Comparison of ENCODE assay signal across 9 cellular contexts in the genomic region with DNA sequence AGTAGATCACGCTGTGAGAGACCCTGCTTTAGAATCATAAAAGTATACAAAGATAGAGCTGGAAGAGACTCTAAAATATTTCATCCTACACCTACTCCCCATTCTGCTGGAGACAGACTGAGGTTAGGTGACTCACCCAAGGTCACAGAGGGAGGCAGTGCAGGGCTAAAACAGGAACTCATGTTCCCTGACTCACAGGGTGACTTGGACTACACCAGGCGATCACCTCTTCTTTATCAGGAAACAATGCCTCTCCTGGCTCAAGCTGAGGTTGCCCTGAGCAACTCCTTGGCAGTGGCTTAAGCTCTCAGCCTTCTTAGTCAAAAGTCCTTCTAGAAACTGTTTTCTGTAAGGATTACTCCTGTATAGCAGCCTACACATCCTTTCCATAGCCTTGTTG. TPM values are rescaled to one million over a fixed set of nuclear protein-coding genes. Genes with fewer than 3 reads are reported as not detected.
DNase-seq lines count a peak whose midpoint lies in the region; ATAC-seq and TF ChIP-seq lines count a peak whose summit lies in the region.
"Had no signal": no experiment of that assay in that cellular context is flagged by ENCODE, and none has a peak within 500 bp of the region (broad histone marks: within the 10 kb centered on the region; RNA-seq: fewer than 3 reads in every experiment).

No MANE protein-coding gene starts in this region.

- no peak overlapping the region for H4K5ac ChIP-seq in IMR-90 (ENCODE audit: low read depth, low read length)

- no peak overlapping the region for H4K91ac ChIP-seq in IMR-90 (ENCODE audit: insufficient read depth, low read depth, low read length)

- H3K9me3 ChIP-seq in IMR-90 (ENCODE audit: control insufficient read depth, insufficient read depth, low read length) (no peaks in the 10 kb centered on the region; the same call in 1 of the 2 replicates), adrenal gland (replicated peaks in 1 of 3) (no peaks in the 10 kb centered on the region), lower lobe of right lung (no peaks in the 10 kb centered on the region)

- BruUV-seq in IMR-90 (replicated peaks; lab: Mats Ljungman, UMichigan), result no TSS peak

- H3K4ac ChIP-seq in IMR-90 (ENCODE audit: low read depth, low read length), result peak overlapping the region; percentile 48; the same call in 1 of the 2 replicates

- H3K36me3 ChIP-seq in IMR-90 (ENCODE audit: control insufficient read depth, insufficient read depth, low read length), result no peaks in the 10 kb centered on the region
- H3K36me3 ChIP-seq in adrenal gland (replicated peaks in 1 of 2), result no peaks in the 10 kb centered on the region
- no peaks in the 10 kb centered on the region for H3K36me3 ChIP-seq in lower lobe of right lung

- intact Hi-C loops in IMR-90 (cut with micrococcal nuclease) (no loop called here), adrenal gland (cut with DNase I) (no loop called here), lower lobe of right lung (cut with DNase I) (no loop called here)

- no peak for TF ChIP-seq POLR2A in IMR-90 (IDR thresholded peaks at IDR 0.05; ENCODE audit: low read depth, low read length)
- no peak for TF ChIP-seq POLR2A in adrenal gland (IDR thresholded peaks at IDR 0.05)

- H2BK5ac ChIP-seq in IMR-90 (ENCODE audit: low read depth, low read length, poor library complexity, severe bottlenecking), result peak overlapping the region; percentile 28

- peak overlapping the region; percentile 80; the same call in 1 of the 2 replicates for H2AK5ac ChIP-seq in IMR-90 (ENCODE audit: low read depth, low read length)

- H3K27ac ChIP-seq in IMR-90 (ENCODE audit: insufficient read depth, low read length) (no peak overlapping the region), adrenal gland (no peak overlapping the region), lower lobe of right lung (no peak overlapping the region)

- peak overlapping the region; percentile 31; the same call in 1 of the 2 replicates for H3K14ac ChIP-seq in IMR-90 (replicated peaks; ENCODE audit: low read depth, low read length)

- no peak overlapping the region for H3K23ac ChIP-seq in IMR-90 (ENCODE audit: low read depth, low read length)

- peak overlapping the region in 1 of 2 experiments; percentile 49; a peak in 1 of 4 replicates for H4K8ac ChIP-seq in IMR-90 (ENCODE audit: low read depth in 2 of 2, low read length in 2 of 2)

- CTCF ChIA-PET in IMR-90 (lab: Yijun Ruan, JAX), result no interaction called here

- POLR2A ChIA-PET in IMR-90 (lab: Charles Lee; ENCODE audit: unreplicated experiment), result no interaction called here

- WGBS in IMR-90 (ENCODE audit: extremely low coverage in 2 of 2, insufficient read length in 1 of 2), 2 experiments, result no CpG with 5 or more reads among the region's 2 CpGs
- 31 to 56% (median 45%) methylated on average over 2 of the region's 2 CpGs for WGBS in adrenal gland, 4 donors

- no peak overlapping the region for H2AFZ ChIP-seq in IMR-90 (replicated peaks; ENCODE audit: low read length, poor library complexity)

- TF ChIP-seq CTCF in IMR-90 (conservative IDR thresholded peaks at IDR 0.05; ENCODE audit: low read depth, low read length), result no peak
- TF ChIP-seq CTCF in adrenal gland (IDR thresholded peaks at IDR 0.05), result no peak
- no peak for TF ChIP-seq CTCF in lower lobe of right lung (IDR thresholded peaks at IDR 0.05)

- DNase-seq in AG20443 (ENCODE audit: low spot score), result peak; percentile 83
- DNase-seq in IMR-90, result peak; percentile 98
- DNase-seq in adrenal gland, result peak; percentile 73 to 91 (median 85)
- no peak for DNase-seq in lower lobe of right lung
- no peak for DNase-seq in germinal center (ENCODE audit: low spot score)
- DNase-seq in foreskin melanocyte, result no peak

- no peak overlapping the region for H3K9ac ChIP-seq in IMR-90 (ENCODE audit: low read depth, low read length)

- no peaks in the 10 kb centered on the region for H3K79me1 ChIP-seq in IMR-90 (ENCODE audit: low read depth in 1 of 2, low read length in 2 of 2)

- dilution Hi-C loops in IMR-90 (cut with HindIII; ENCODE audit: low sequenced_read_pairs, unreplicated experiment), result no loop called here

- peak; percentile 36; the same call in 1 of the 2 replicates for TF ChIP-seq RAD21 in IMR-90 (IDR thresholded peaks at IDR 0.05; ENCODE audit: low read length)

- peak; percentile 99 for ATAC-seq in IMR-90 (ENCODE audit: low read depth)
- ATAC-seq in lower lobe of right lung, result peak; percentile 37 to 80
- no peak for ATAC-seq in GM18861 (IDR thresholded peaks at IDR 0.05; ENCODE audit: unreplicated experiment)
- ATAC-seq in HG03571 (IDR thresholded peaks at IDR 0.05; ENCODE audit: unreplicated experiment), result no peak
- ATAC-seq: GM12878 had no signal

- H3K4me1 ChIP-seq in IMR-90 (ENCODE audit: control insufficient read depth, insufficient read depth, low read length), result peaks cover 3% of the 10 kb centered on the region; the same call in 1 of the 2 replicates
- H3K4me1 ChIP-seq in adrenal gland (replicated peaks in 1 of 2), result peaks cover 0 to 8% of the 10 kb centered on the region in 2 donors
- no peaks in the 10 kb centered on the region for H3K4me1 ChIP-seq in lower lobe of right lung

- no peak overlapping the region for H3K56ac ChIP-seq in IMR-90 (ENCODE audit: extremely low read depth, insufficient read depth, low read length)

- H3K18ac ChIP-seq in IMR-90 (ENCODE audit: low read depth, low read length), result no peak overlapping the region

- H3K4me2 ChIP-seq in IMR-90 (ENCODE audit: low read depth, low read length), result no peak overlapping the region

- 0 out of 3 replicates have a peak overlapping the region, but pooled peaks have one; percentile 12 for H2BK15ac ChIP-seq in IMR-90 (ENCODE audit: low read depth, low read length)

- H2AK9ac ChIP-seq in IMR-90 (replicated peaks; ENCODE audit: low read depth, low read length, poor library complexity), result no peak overlapping the region

- H3K27me3 ChIP-seq in IMR-90 (ENCODE audit: control insufficient read depth, insufficient read depth, low read length) (no peaks in the 10 kb centered on the region), adrenal gland (no peaks in the 10 kb centered on the region), lower lobe of right lung (ENCODE audit: low read depth) (no peaks in the 10 kb centered on the region)

- peak overlapping the region; percentile 45; the same call in 1 of the 2 replicates for H2BK20ac ChIP-seq in IMR-90 (ENCODE audit: low read depth, low read length)

- in situ Hi-C loops in IMR-90 (cut with MboI; ENCODE audit: low sequenced_read_pairs), result no loop called here

- peak overlapping the region; percentile 82; the same call in 1 of the 2 replicates for H2BK120ac ChIP-seq in IMR-90 (ENCODE audit: low read depth, low read length)

- no peaks in the 10 kb centered on the region for H4K20me1 ChIP-seq in IMR-90 (ENCODE audit: insufficient read depth, low read length)

- H3K4me3 ChIP-seq in IMR-90 (ENCODE audit: insufficient read depth, low read depth, low read length) (no peak overlapping the region), adrenal gland (no peak overlapping the region), lower lobe of right lung (no peak overlapping the region)
- H3K4me3 ChIP-seq: GM12878 had no signal

- peaks cover 5% of the 10 kb centered on the region; the same call in 1 of the 2 replicates for H3K9me1 ChIP-seq in IMR-90 (ENCODE audit: insufficient read depth, low read length)

TF ChIP-seq in IMR-90, 13 proteins besides CTCF, POLR2A, EP300 and RAD21:
- TF ChIP-seq MAZ (IDR thresholded peaks at IDR 0.05; ENCODE audit: borderline replicate concordance, low read depth, low read length) (0 out of 2 replicates have a peak, but pooled peaks have one; percentile 24), RFX5 (IDR thresholded peaks at IDR 0.05; ENCODE audit: low read depth, low read length) (no peak), RCOR1 (IDR thresholded peaks at IDR 0.05; ENCODE audit: insufficient replicate concordance, low read length) (peak; percentile 71), MXI1 (IDR thresholded peaks at IDR 0.05; ENCODE audit: borderline replicate concordance, low read depth, low read length) (no peak), FOS (IDR thresholded peaks at IDR 0.05; ENCODE audit: low read depth, low read length) (peak; percentile 96), BHLHE40 (IDR thresholded peaks at IDR 0.05; ENCODE audit: low read depth, low read length) (peak; percentile 49; the same call in 1 of the 2 replicates)
TF ChIP-seq in IMR-90: peak in this region for 4.

RNA-seq across cellular contexts. Expression of a gene that starts 26.4 kb away (rescaled TPM):
- 0.83 and 0.90 TPM in 2 replicates for total RNA-seq in IMR-90 (2012; rRNA removed)
- 0.09 and 0.29 TPM in 2 replicates for polyA plus RNA-seq in IMR-90 (2012; rRNA removed)
- polyA plus RNA-seq in IMR-90 (2012; cell fraction: cytosol; rRNA removed), result 0.10 and 0.39 TPM in 2 replicates
- 0.07 TPM in 1 of 2 replicates, not detected in the other for polyA plus RNA-seq in IMR-90 (2012; cell fraction: nucleus; rRNA removed; ENCODE audit: low replicate concordance)
- total RNA-seq in adrenal gland, result 1 to 10 TPM; 1.1 to 4.5 (median 3.7) TPM
- polyA plus RNA-seq in adrenal gland, result 1 to 10 TPM; 1.4 to 4.1 (median 2.0) TPM
- total RNA-seq in lower lobe of right lung, result 10.4 TPM
- total RNA-seq: GM12878 had no signal

Comparison
In these comparisons a context has a peak if more than half of its experiments do, and no peak if none do; other contexts are left out.
1. DNase-seq: peak in AG20443 (single experiment), IMR-90 (single experiment) and adrenal gland (7 of 7); none in lower lobe of right lung (single experiment), germinal center (single experiment) and foreskin melanocyte (single experiment).
2. ATAC-seq: peak in IMR-90 (single experiment) and lower lobe of right lung (2 of 2); none in GM18861 (single experiment) and HG03571 (single experiment).